Comparison of ENCODE assay signal across 8 cellular contexts in the genomic region with DNA sequence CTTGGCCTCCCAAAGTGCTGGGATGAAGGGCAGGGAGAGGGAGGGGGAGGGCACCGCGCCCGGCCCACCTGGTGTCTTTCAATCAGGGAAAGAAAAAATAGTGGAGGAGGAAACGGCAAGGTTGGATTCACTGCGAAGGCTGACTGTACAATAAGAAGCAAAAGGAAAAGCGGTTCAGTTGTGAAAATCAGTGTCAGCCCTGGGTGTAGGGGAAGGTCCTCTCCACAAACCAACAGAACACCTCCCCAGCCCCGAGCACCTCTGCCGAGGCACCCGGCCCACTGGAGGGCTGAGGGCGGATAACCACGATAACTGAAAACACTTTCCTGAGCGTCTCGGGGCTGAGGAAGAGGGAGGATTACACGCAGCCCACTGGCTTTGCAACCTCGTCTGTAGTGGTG. TPM values are rescaled to one million over a fixed set of nuclear protein-coding genes. Genes with fewer than 3 reads are reported as not detected.
DNase-seq lines count a peak whose midpoint lies in the region; ATAC-seq and TF ChIP-seq lines count a peak whose summit lies in the region.

No MANE protein-coding gene starts in this region.

- ATAC-seq in left cardiac atrium (no peak), right lobe of liver (no peak), upper lobe of right lung (no peak), HG02970 (IDR thresholded peaks at IDR 0.05; ENCODE audit: low FRiP score, unreplicated experiment) (no peak), HG03135 (IDR thresholded peaks at IDR 0.05; ENCODE audit: unreplicated experiment) (no peak)

- H3K4me3 ChIP-seq in right atrium auricular region (peak overlapping the region; percentile 88 to 94), right lobe of liver (peak overlapping the region in 2 of 3 donors; percentile 59 to 89), upper lobe of right lung (peak overlapping the region; percentile 79)

- intact Hi-C loops in left cardiac atrium (cut with DNase I) (loop anchor here (5.0 to 10.0 kb wide), 3 partner anchors 152 to 174 kb away; no protein-coding TSS in a partner anchor), right lobe of liver (cut with DNase I) (no loop called here), upper lobe of right lung (cut with DNase I) (loop anchor here (10.0 kb wide), 1 partner anchor 182 kb away; no protein-coding TSS in a partner anchor)

- H3K9me3 ChIP-seq in right atrium auricular region (no peaks in the 10 kb centered on the region), right lobe of liver (no peaks in the 10 kb centered on the region), upper lobe of right lung (no peaks in the 10 kb centered on the region)

- no peak for TF ChIP-seq POLR2A in right lobe of liver (IDR thresholded peaks at IDR 0.05)

- peak overlapping the region; percentile 79 for H3K4me3 Mint-ChIP-seq in activated naive CD4-positive, alpha-beta T cell treated with anti-CD3 and anti-CD28 coated beads, Interleukin-2, amount 50 U/mL, for 24 hours

- H3K4me1 Mint-ChIP-seq in activated naive CD4-positive, alpha-beta T cell treated with anti-CD3 and anti-CD28 coated beads, Interleukin-2, amount 50 U/mL, for 24 hours = peaks cover 33% of the 10 kb centered on the region

- H3K36me3 Mint-ChIP-seq in activated naive CD4-positive, alpha-beta T cell treated with anti-CD3 and anti-CD28 coated beads, Interleukin-2, amount 50 U/mL, for 24 hours = no peaks in the 10 kb centered on the region

- no peaks in the 10 kb centered on the region for H3K27me3 ChIP-seq in right atrium auricular region
- no peaks in the 10 kb centered on the region for H3K27me3 ChIP-seq in right lobe of liver
- no peaks in the 10 kb centered on the region for H3K27me3 ChIP-seq in upper lobe of right lung

- WGBS in right lobe of liver (ENCODE audit: insufficient coverage, low coverage, low lambda C conversion rate, missing lambda C conversion rate) = 70% methylated on average over 7 of the region's 15 CpGs

- H3K36me3 ChIP-seq in right atrium auricular region = peaks cover 15% of the 10 kb centered on the region
- peaks cover 5 to 16% (median 6%) of the 10 kb centered on the region in 4 donors for H3K36me3 ChIP-seq in right lobe of liver
- H3K36me3 ChIP-seq in upper lobe of right lung = peaks cover 16% of the 10 kb centered on the region

- peak overlapping the region; percentile 94 to 99 for H3K27ac ChIP-seq in right atrium auricular region
- peak overlapping the region in 2 of 3 donors; percentile 86 to 93 for H3K27ac ChIP-seq in right lobe of liver
- H3K27ac ChIP-seq in upper lobe of right lung = peak overlapping the region; percentile 96

- no peak for DNase-seq in right atrium auricular region (ENCODE audit: low spot score)
- no peak for DNase-seq in left cardiac atrium
- DNase-seq in right lobe of liver = no peak
- DNase-seq in upper lobe of right lung = no peak
- no peak for DNase-seq in inferior parietal cortex (ENCODE audit: extremely low spot score)

- H3K9me3 Mint-ChIP-seq in activated naive CD4-positive, alpha-beta T cell treated with anti-CD3 and anti-CD28 coated beads, Interleukin-2, amount 50 U/mL, for 24 hours = no peaks in the 10 kb centered on the region

- TF ChIP-seq CTCF in right atrium auricular region (IDR thresholded peaks at IDR 0.05) = no peak
- TF ChIP-seq CTCF in right lobe of liver (IDR thresholded peaks at IDR 0.05) = no peak
- no peak for TF ChIP-seq CTCF in upper lobe of right lung (IDR thresholded peaks at IDR 0.05)

- peaks cover 0 to 52% of the 10 kb centered on the region in 2 donors for H3K4me1 ChIP-seq in right atrium auricular region
- peaks cover 2 to 35% (median 13%) of the 10 kb centered on the region in 4 donors for H3K4me1 ChIP-seq in right lobe of liver
- H3K4me1 ChIP-seq in upper lobe of right lung = peaks cover 37% of the 10 kb centered on the region

- peak overlapping the region; percentile 74 for H3K27ac Mint-ChIP-seq in activated naive CD4-positive, alpha-beta T cell treated with anti-CD3 and anti-CD28 coated beads, Interleukin-2, amount 50 U/mL, for 24 hours

- H3K27me3 Mint-ChIP-seq in activated naive CD4-positive, alpha-beta T cell treated with anti-CD3 and anti-CD28 coated beads, Interleukin-2, amount 50 U/mL, for 24 hours = no peaks in the 10 kb centered on the region

RNA-seq across cellular contexts. Expression of a gene that starts 1.4 kb away (rescaled TPM):
- total RNA-seq in right atrium auricular region (100 to 1,000 TPM in 1 of 2 donors, 10 to 100 TPM in 1; 72.8 to 216 TPM), left cardiac atrium (10 to 100 TPM; 78.5 to 99.5 TPM), right lobe of liver (10 to 100 TPM; 44.0 to 70.5 (median 57.0) TPM), upper lobe of right lung (95.0 TPM)

RNA-seq across cellular contexts. Expression of a gene that starts 16.4 kb away (rescaled TPM):
- total RNA-seq in right atrium auricular region (10 to 100 TPM; 55.2 to 68.1 TPM), left cardiac atrium (10 to 100 TPM; 74.3 to 86.2 TPM), right lobe of liver (10 to 100 TPM; 26.2 to 65.8 (median 41.6) TPM), upper lobe of right lung (125 TPM)

RNA-seq across cellular contexts. Expression of a gene that starts 53.7 kb away (rescaled TPM):
- total RNA-seq in right atrium auricular region = 1,000 to 10,000 TPM; 4,239 to 4,547 TPM
- 1,000 to 10,000 TPM; 1,319 to 1,367 TPM for total RNA-seq in left cardiac atrium
- total RNA-seq in right lobe of liver = 1,000 to 10,000 TPM in 2 of 6 experiments, 100 to 1,000 TPM in 4; 684 to 2,810 (median 731) TPM
- total RNA-seq in upper lobe of right lung = 1,795 TPM

Comparison
In these comparisons a context has a peak if more than half of its experiments do, and no peak if none do; other contexts are left out.
1. intact Hi-C loops: an anchor here in left cardiac atrium (5.0 to 10.0 kb wide) and upper lobe of right lung (10.0 kb wide); none called in right lobe of liver.